In genomic region chr22:21651521-21652009, GRCh38 we compare ENCODE assay signal across 8 cellular contexts. TPM values are rescaled to one million over a fixed set of nuclear protein-coding genes. Genes with fewer than 3 reads are reported as not detected.
DNase-seq lines count a peak whose midpoint lies in the region; ATAC-seq and TF ChIP-seq lines count a peak whose summit lies in the region.

No MANE protein-coding gene starts in this region.

- H3K36me3 Mint-ChIP-seq in CD4-positive, CD25-positive, alpha-beta regulatory T cell: peaks cover 4% of the 10 kb centered on the region

- H3K27ac ChIP-seq in CD4-positive, CD25-positive, alpha-beta regulatory T cell (ENCODE audit: insufficient read depth, low read length, poor library complexity, severe bottlenecking): no peak overlapping the region
- peak overlapping the region; percentile 68 for H3K27ac ChIP-seq in OCI-LY7 (ENCODE audit: low read depth, low read length, poor library complexity, severe bottlenecking)
- no peak overlapping the region for H3K27ac ChIP-seq in prostate gland

- no peaks in the 10 kb centered on the region for H3K9me3 Mint-ChIP-seq in CD4-positive, CD25-positive, alpha-beta regulatory T cell

- peak overlapping the region; percentile 97 for H3K4me2 ChIP-seq in OCI-LY7 (ENCODE audit: low read length)

- BruUV-seq in OCI-LY7 (replicated peaks; lab: Mats Ljungman, UMichigan): no TSS peak

- peak overlapping the region; percentile 74 for H3K4me3 ChIP-seq in CD4-positive, CD25-positive, alpha-beta regulatory T cell (ENCODE audit: low read depth, low read length)
- peak overlapping the region; percentile 76 for H3K4me3 ChIP-seq in OCI-LY7 (ENCODE audit: low read depth, low read length, poor library complexity, severe bottlenecking)
- H3K4me3 ChIP-seq in fibroblast of mammary gland (ENCODE audit: control insufficient read depth, low read depth, low read length): peak overlapping the region; percentile 77
- peak overlapping the region; percentile 28 to 31 for H3K4me3 ChIP-seq in prostate gland

- TF ChIP-seq POLR2A in prostate gland (IDR thresholded peaks at IDR 0.05): no peak

- peak overlapping the region; percentile 89 to 95 (median 92) for H3K4me3 Mint-ChIP-seq in CD4-positive, CD25-positive, alpha-beta regulatory T cell

- no peaks in the 10 kb centered on the region for H3K36me3 ChIP-seq in CD4-positive, CD25-positive, alpha-beta regulatory T cell (ENCODE audit: control insufficient read depth, insufficient read depth, low read length)
- peaks cover 37% of the 10 kb centered on the region for H3K36me3 ChIP-seq in OCI-LY7 (ENCODE audit: insufficient read depth, low read length)
- H3K36me3 ChIP-seq in prostate gland: no peaks in the 10 kb centered on the region

- no peak for DNase-seq in CD4-positive, CD25-positive, alpha-beta regulatory T cell
- DNase-seq in OCI-LY7 (ENCODE audit: low spot score): no peak
- DNase-seq in fibroblast of mammary gland (ENCODE audit: low read depth): no peak
- DNase-seq in prostate gland (ENCODE audit: low spot score): no peak
- no peak for DNase-seq in activated effector memory CD4-positive, alpha-beta T cell treated with Interleukin-2 at 50 U/mL for 16 hours
- no peak for DNase-seq in stimulated activated CD4-positive, alpha-beta T cell treated with anti-CD3 and anti-CD28 coated beads, Interleukin-4, amount 100 ng/mL, for 1 hour
- no peak for DNase-seq in NK-92 (lab: John Stamatoyannopoulos, UW; ENCODE audit: unreplicated experiment)

- POLR2A ChIA-PET in OCI-LY7 (lab: Charles Lee): interaction anchor here (1.3 to 2.5 kb wide), 2 partner anchors 9 to 73 kb away, joined by 3 to 7 read pairs; partner anchors contain the start of gene SDF2L1

- H3K9me3 ChIP-seq in CD4-positive, CD25-positive, alpha-beta regulatory T cell (ENCODE audit: control insufficient read depth in 2 of 2, low read length in 2 of 2): no peaks in the 10 kb centered on the region
- H3K9me3 ChIP-seq in OCI-LY7 (ENCODE audit: low read length) (no peaks in the 10 kb centered on the region), prostate gland (no peaks in the 10 kb centered on the region)

- H3K79me2 ChIP-seq in OCI-LY7 (ENCODE audit: insufficient read depth, low read depth, low read length): no peaks in the 10 kb centered on the region

- no peaks in the 10 kb centered on the region for H3K27me3 ChIP-seq in CD4-positive, CD25-positive, alpha-beta regulatory T cell (ENCODE audit: control insufficient read depth, insufficient read depth, low read length)
- no peaks in the 10 kb centered on the region for H3K27me3 ChIP-seq in prostate gland (replicated peaks; ENCODE audit: insufficient read depth)

- intact Hi-C loops in OCI-LY7 (cut with micrococcal nuclease; ENCODE audit: unreplicated experiment): no loop called here
- intact Hi-C loops in prostate gland (cut with DNase I): no loop called here

- no peaks in the 10 kb centered on the region for H3K27me3 Mint-ChIP-seq in CD4-positive, CD25-positive, alpha-beta regulatory T cell

- peaks cover 24% of the 10 kb centered on the region for H3K4me1 ChIP-seq in CD4-positive, CD25-positive, alpha-beta regulatory T cell (ENCODE audit: control insufficient read depth, insufficient read depth, low read length, poor library complexity, severe bottlenecking)
- H3K4me1 ChIP-seq in OCI-LY7 (ENCODE audit: insufficient read depth, low read length, poor library complexity, severe bottlenecking) (peaks cover 28% of the 10 kb centered on the region), prostate gland (replicated peaks) (peaks cover 3% of the 10 kb centered on the region)

- peaks cover 10 to 30% (median 22%) of the 10 kb centered on the region in 4 donors for H3K4me1 Mint-ChIP-seq in CD4-positive, CD25-positive, alpha-beta regulatory T cell

- ATAC-seq in CD4-positive, CD25-positive, alpha-beta regulatory T cell (ENCODE audit: low read depth in 2 of 2): peak in 1 of 2 donors; percentile 2
- ATAC-seq in GM21619 (IDR thresholded peaks at IDR 0.05; ENCODE audit: unreplicated experiment): peak; percentile 14

- CTCF ChIA-PET in OCI-LY7 (lab: Charles Lee; ENCODE audit: unreplicated experiment): interaction anchor here (0.6 kb wide), 1 partner anchor 381 kb away, joined by 3 read pairs; no protein-coding TSS in a partner anchor

- under 1% methylated on average over 29 of the region's 29 CpGs for WGBS in prostate gland

- H3K9me2 ChIP-seq in OCI-LY7 (ENCODE audit: insufficient read depth, low read length): no peaks in the 10 kb centered on the region

- H3K27ac Mint-ChIP-seq in CD4-positive, CD25-positive, alpha-beta regulatory T cell: peak overlapping the region in 2 of 3 donors; percentile 25 to 30

- H2AFZ ChIP-seq in OCI-LY7 (ENCODE audit: low read length): peak overlapping the region; percentile 97

- no peaks in the 10 kb centered on the region for H4K20me1 ChIP-seq in OCI-LY7 (ENCODE audit: insufficient read depth, low read length)

- TF ChIP-seq CTCF in OCI-LY7 (conservative IDR thresholded peaks at IDR 0.05; ENCODE audit: low read length) (no peak), fibroblast of mammary gland (conservative IDR thresholded peaks at IDR 0.05; ENCODE audit: control insufficient read depth, insufficient read depth, low read depth, low read length) (no peak), prostate gland (IDR thresholded peaks at IDR 0.05) (no peak)

RNA-seq across cellular contexts. Expression of gene SDF2L1, which starts 9.5 kb away (rescaled TPM):
- 29.9 TPM for total RNA-seq in CD4-positive, CD25-positive, alpha-beta regulatory T cell
- 10 to 100 TPM; 65.4 to 89.3 (median 75.5) TPM for polyA plus RNA-seq in CD4-positive, CD25-positive, alpha-beta regulatory T cell
- 66.8 and 89.1 TPM in 2 replicates for total RNA-seq in OCI-LY7 (2014; rRNA removed; shearing (Covaris generic))
- total RNA-seq in OCI-LY7 (2022): 39.6 and 60.5 TPM in 2 replicates
- total RNA-seq in prostate gland: 10 to 100 TPM; 30.5 to 87.2 TPM

RNA-seq across cellular contexts. Expression of gene PPIL2, which starts 14.2 kb away (rescaled TPM):
- total RNA-seq in CD4-positive, CD25-positive, alpha-beta regulatory T cell: 83.0 TPM
- polyA plus RNA-seq in CD4-positive, CD25-positive, alpha-beta regulatory T cell: 10 to 100 TPM; 24.3 to 29.3 (median 27.0) TPM
- 58.5 and 59.9 TPM in 2 replicates for total RNA-seq in OCI-LY7 (2014; rRNA removed; shearing (Covaris generic))
- total RNA-seq in OCI-LY7 (2022): 86.3 and 92.7 TPM in 2 replicates
- total RNA-seq in prostate gland: 10 to 100 TPM; 45.4 to 63.2 TPM

RNA-seq across cellular contexts. Expression of gene CCDC116, which starts 19.0 kb away (rescaled TPM):
- total RNA-seq in CD4-positive, CD25-positive, alpha-beta regulatory T cell: not detected
- polyA plus RNA-seq in CD4-positive, CD25-positive, alpha-beta regulatory T cell: not detected
- 1.5 and 1.7 TPM in 2 replicates for total RNA-seq in OCI-LY7 (2014; rRNA removed; shearing (Covaris generic))
- total RNA-seq in OCI-LY7 (2022) (3.1 and 3.5 TPM in 2 replicates), prostate gland (1 to 10 TPM in 1 of 2 donors, under 1 TPM in 1; 0.27 to 3.1 TPM)

RNA-seq across cellular contexts. Expression of gene YDJC, which starts 21.7 kb away (rescaled TPM):
- 34.4 TPM for total RNA-seq in CD4-positive, CD25-positive, alpha-beta regulatory T cell
- 10 to 100 TPM; 55.0 to 70.0 (median 55.6) TPM for polyA plus RNA-seq in CD4-positive, CD25-positive, alpha-beta regulatory T cell
- total RNA-seq in OCI-LY7 (2014; rRNA removed; shearing (Covaris generic)): 75.6 and 81.1 TPM in 2 replicates
- total RNA-seq in OCI-LY7 (2022) (59.0 and 59.3 TPM in 2 replicates), prostate gland (10 to 100 TPM; 44.9 to 74.1 TPM)
